8 cellular contexts compared by ENCODE assay signal in genomic region chr3:197749601-197750395, GRCh38. TPM values are rescaled to one million over a fixed set of nuclear protein-coding genes. Genes with fewer than 3 reads are reported as not detected.
DNase-seq lines count a peak whose midpoint lies in the region; ATAC-seq and TF ChIP-seq lines count a peak whose summit lies in the region.

Gene FYTTD1 (plus strand): TSS chr3:197749883. CDS start chr3:197749972, 89 bp downstream.

- H3K27me3 ChIP-seq in SU-DHL-6 (ENCODE audit: low read length), result no peaks in the 10 kb centered on the region
- no peaks in the 10 kb centered on the region for H3K27me3 ChIP-seq in parathyroid adenoma (ENCODE audit: control insufficient read depth, insufficient read depth, low read length)
- no peaks in the 10 kb centered on the region for H3K27me3 ChIP-seq in thyroid gland

- TF ChIP-seq CTCF in GM12872 (IDR thresholded peaks at IDR 0.05; ENCODE audit: insufficient read depth, low read depth, low read length) (peak; percentile 57; the same call in 2 of the 3 replicates), SU-DHL-6 (IDR thresholded peaks at IDR 0.05; ENCODE audit: insufficient read depth, low read length, poor library complexity, severe bottlenecking) (peak; percentile 16), parathyroid adenoma (IDR thresholded peaks at IDR 0.05) (peak; percentile 42), thyroid gland (IDR thresholded peaks at IDR 0.05) (peak in 5 of 6 experiments; percentile 30 to 67 (median 50))

- H3K9me3 Mint-ChIP-seq in activated naive CD8-positive, alpha-beta T cell treated with anti-CD3 and anti-CD28 coated beads, Interleukin-2, amount 10 ng/mL, durations not matched to agents 7 days and 5 days, result no peaks in the 10 kb centered on the region

- H2AFZ ChIP-seq in SU-DHL-6 (ENCODE audit: low read depth, low read length, severe bottlenecking) (peak within 1 kb of the TSS; percentile 84), parathyroid adenoma (peak within 1 kb of the TSS; percentile 96)

- peaks cover 32% of the 10 kb centered on the region for H3F3A ChIP-seq in SU-DHL-6 (ENCODE audit: insufficient read depth)

- H3K27me3 Mint-ChIP-seq in activated naive CD8-positive, alpha-beta T cell treated with anti-CD3 and anti-CD28 coated beads, Interleukin-2, amount 10 ng/mL, durations not matched to agents 7 days and 5 days, result no peaks in the 10 kb centered on the region

- H3K27ac ChIP-seq in SU-DHL-6 (ENCODE audit: low read depth, low read length), result peak within 1 kb of the TSS; percentile 28
- peak within 1 kb of the TSS; percentile 91 for H3K27ac ChIP-seq in parathyroid adenoma
- H3K27ac ChIP-seq in thyroid gland, result peak within 1 kb of the TSS; percentile 87 to 98 (median 95)

- H3K36me3 ChIP-seq in SU-DHL-6 (ENCODE audit: low read length) (no peaks in the 10 kb centered on the region), parathyroid adenoma (ENCODE audit: control insufficient read depth, insufficient read depth, low read length) (no peaks in the 10 kb centered on the region), thyroid gland (no peaks in the 10 kb centered on the region)

- peaks cover 12% of the 10 kb centered on the region for H3K79me2 ChIP-seq in SU-DHL-6 (ENCODE audit: insufficient read depth, low read length)
- peaks cover 17% of the 10 kb centered on the region for H3K79me2 ChIP-seq in parathyroid adenoma

- peaks cover 2% of the 10 kb centered on the region for H3K36me3 Mint-ChIP-seq in activated naive CD8-positive, alpha-beta T cell treated with anti-CD3 and anti-CD28 coated beads, Interleukin-2, amount 10 ng/mL, durations not matched to agents 7 days and 5 days

- H3K9me3 ChIP-seq in SU-DHL-6 (ENCODE audit: insufficient read depth, low read length) (no peaks in the 10 kb centered on the region), parathyroid adenoma (ENCODE audit: control insufficient read depth, low read length) (no peaks in the 10 kb centered on the region), thyroid gland (no peaks in the 10 kb centered on the region)

- H3K4me3 Mint-ChIP-seq in activated naive CD8-positive, alpha-beta T cell treated with anti-CD3 and anti-CD28 coated beads, Interleukin-2, amount 10 ng/mL, durations not matched to agents 7 days and 5 days, result peak within 1 kb of the TSS; percentile 96

- no peaks in the 10 kb centered on the region for H3K9me2 ChIP-seq in SU-DHL-6 (replicated peaks; ENCODE audit: insufficient read depth, low read length)

- H3K4me1 Mint-ChIP-seq in activated naive CD8-positive, alpha-beta T cell treated with anti-CD3 and anti-CD28 coated beads, Interleukin-2, amount 10 ng/mL, durations not matched to agents 7 days and 5 days, result peaks cover 20% of the 10 kb centered on the region

- peak within 1 kb of the TSS; percentile 92 for H3K27ac Mint-ChIP-seq in activated naive CD8-positive, alpha-beta T cell treated with anti-CD3 and anti-CD28 coated beads, Interleukin-2, amount 10 ng/mL, durations not matched to agents 7 days and 5 days

- DNase-seq in NCI-H1105 treated with DMSO at 0.1 percent for 48 hours (lab: John Stamatoyannopoulos, UW), result peak; percentile 94
- peak; percentile 90 for DNase-seq in activated naive CD8-positive, alpha-beta T cell treated with anti-CD3 and anti-CD28 coated beads, Interleukin-2, amount 10 ng/mL, durations not matched to agents 7 days and 5 days
- peak; percentile 97 for DNase-seq in Right ventricle myocardium inferior (ENCODE audit: missing footprints)
- peak; percentile 93 for DNase-seq in thyroid gland

- ATAC-seq in HG02623 (IDR thresholded peaks at IDR 0.05; ENCODE audit: unreplicated experiment) (peak; percentile 70), Right ventricle myocardium inferior (peak; percentile 97)
- peak; percentile 86 for ATAC-seq in activated naive CD8-positive, alpha-beta T cell treated with anti-CD3 and anti-CD28 coated beads, Interleukin-2, amount 10 ng/mL, durations not matched to agents 7 days and 5 days (ENCODE audit: low read depth)

- H3K4me3 ChIP-seq in SU-DHL-6 (ENCODE audit: insufficient read depth, low read length, poor library complexity, severe bottlenecking), result peak within 1 kb of the TSS; percentile 72
- peak within 1 kb of the TSS; percentile 86 for H3K4me3 ChIP-seq in parathyroid adenoma (ENCODE audit: low read depth, low read length)
- peak within 1 kb of the TSS; percentile 39 to 84 (median 59) for H3K4me3 ChIP-seq in thyroid gland (replicated peaks in 1 of 3)

- POLR2A ChIA-PET in activated naive CD8-positive, alpha-beta T cell treated with anti-CD3 and anti-CD28 coated beads, Interleukin-2, amount 10 ng/mL, durations not matched to agents 7 days and 5 days (lab: Charles Lee), result interaction anchor here (1.7 to 2.4 kb wide), 3 partner anchors 37 to 42 kb away, joined by 7 to 13 read pairs (median 10); partner anchors contain the start of gene LRCH3

- intact Hi-C loops in Right ventricle myocardium inferior (cut with DNase I), result loop anchor here (2.0 to 5.0 kb wide), 2 partner anchors 37 to 43 kb away; partner anchors contain the start of gene LRCH3
- intact Hi-C loops in thyroid gland (cut with DNase I), result no loop called here

- TF ChIP-seq POLR2A in thyroid gland (IDR thresholded peaks at IDR 0.05), result peak in 1 of 2 donors; percentile 91

- H3K4me2 ChIP-seq in SU-DHL-6 (ENCODE audit: low read depth, low read length, poor library complexity, severe bottlenecking) (peak within 1 kb of the TSS; percentile 79), parathyroid adenoma (ENCODE audit: low read length) (peak within 1 kb of the TSS; percentile 99)

- 1% methylated on average over 15 to 32 of the region's 104 CpGs for WGBS in thyroid gland, 2 donors

- H4K20me1 ChIP-seq in SU-DHL-6 (ENCODE audit: low read depth, low read length), result peaks cover 13% of the 10 kb centered on the region; the same call in 1 of the 2 replicates

- H3K9ac ChIP-seq in SU-DHL-6 (ENCODE audit: low read length) (peak within 1 kb of the TSS; percentile 72), parathyroid adenoma (peak within 1 kb of the TSS; percentile 22)

- H3K4me1 ChIP-seq in parathyroid adenoma, result no peaks in the 10 kb centered on the region
- H3K4me1 ChIP-seq in thyroid gland, result peaks cover 7 to 23% of the 10 kb centered on the region in 2 donors

RNA-seq across cellular contexts. Expression of gene FYTTD1, which starts in this region (rescaled TPM):
- 10 to 100 TPM; 38.0 to 48.8 TPM for total RNA-seq in activated naive CD8-positive, alpha-beta T cell treated with anti-CD3 and anti-CD28 coated beads, Interleukin-2, amount 10 ng/mL, durations not matched to agents 7 days and 5 days
- total RNA-seq in Right ventricle myocardium inferior (65.2 TPM), thyroid gland (10 to 100 TPM; 34.2 to 46.2 (median 40.3) TPM)

Comparison
In these comparisons a context has a peak if more than half of its experiments do, and no peak if none do; other contexts are left out.
1. Peak in every context shown above with its lines: DNase-seq, ATAC-seq, H3K4me3 ChIP-seq and H3K27ac ChIP-seq.
2. H3K27ac ChIP-seq: peak in every context shown above with its lines; median percentile 95 in thyroid gland; 91 in parathyroid adenoma; 28 in SU-DHL-6.